ENCODE assay signal across 8 cellular contexts in the genomic region with DNA sequence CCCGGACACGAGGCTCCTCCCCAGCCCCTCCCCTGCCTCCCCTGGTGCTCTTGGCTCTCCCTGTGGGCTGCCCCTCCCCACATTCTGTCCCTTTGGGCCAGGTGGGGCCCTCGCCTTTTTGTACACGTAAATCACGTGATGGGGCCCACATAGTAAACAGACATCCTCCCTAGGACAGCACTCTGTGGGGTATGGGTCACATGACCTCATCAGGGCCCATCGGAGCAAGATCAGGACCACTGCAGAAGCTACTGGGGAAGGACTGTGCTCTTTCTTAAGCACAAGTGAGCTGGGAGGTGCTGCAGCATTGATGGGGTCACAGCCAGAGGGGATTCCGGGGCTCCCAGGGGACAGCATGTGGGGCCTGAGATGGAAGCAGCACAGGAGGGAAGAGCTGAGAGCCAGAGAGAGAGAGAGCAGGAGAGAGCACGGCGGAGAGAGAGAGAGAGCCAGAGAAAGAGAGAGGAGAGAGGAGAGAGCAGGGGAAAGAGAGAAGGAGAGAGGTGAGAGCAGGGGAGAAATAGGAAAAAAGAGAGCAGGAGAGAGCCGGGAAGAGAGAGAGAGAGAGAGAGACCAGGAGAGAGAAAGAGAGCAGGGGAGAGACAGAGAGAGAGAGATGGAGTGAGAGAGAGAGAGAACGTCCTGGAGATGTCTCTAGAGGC. TPM values are rescaled to one million over a fixed set of nuclear protein-coding genes. Genes with fewer than 3 reads are reported as not detected.
DNase-seq lines count a peak whose midpoint lies in the region; ATAC-seq and TF ChIP-seq lines count a peak whose summit lies in the region.
"Not testable (repeated sequence)": the region's sequence is repeated elsewhere in the genome, so short reads cannot be mapped to it uniquely, and the experiment has no call there.

No MANE protein-coding gene starts in this region.

- not testable (repeated sequence) for H3K27ac ChIP-seq in RWPE2 (ENCODE audit: poor library complexity, severe bottlenecking)

- H3K9me3 ChIP-seq in RWPE2 (ENCODE audit: severe bottlenecking): not testable (repeated sequence)

- not testable (repeated sequence) for H3K4me3 ChIP-seq in RWPE2 (ENCODE audit: severe bottlenecking)

- not testable (repeated sequence) for ATAC-seq in RWPE2 (ENCODE audit: low read depth); stimulated activated effector memory CD8-positive, alpha-beta T cell treated with anti-CD3 and anti-CD28 coated beads, Interleukin-12 subunit alpha, Interleukin-12 subunit beta, amount 100 ng/mL, for 72 hours

- H3K36me3 ChIP-seq in RWPE2 (ENCODE audit: low read depth): not testable (repeated sequence)

- not testable (repeated sequence) for H3K36me3 Mint-ChIP-seq in T-helper 2 cell treated with Interferon-gamma antibody and Interleukin-4, amounts not matched to agents 5 μg/mL and 100 μg/mL, for 36 hours (ENCODE audit: low read depth); activated T-helper 1 cell treated with anti-CD3 and anti-CD28 coated beads, Interleukin-12 subunit alpha, Interleukin-12 subunit beta, Interleukin-2, Interleukin-4 antibody, amounts not matched to agents 30 ng/mL and 10 ng/mL and 1 ng/mL, durations not matched to agents 14 hours and 24 hours and 36 hours (ENCODE audit: low read depth); dendritic cell treated with granulocyte-macrophage colony-stimulating factor and Interleukin-4, amounts not matched to agents 40 ng/mL and 50 ng/mL, for 4 days (ENCODE audit: low read depth); glutamatergic neuron (ENCODE audit: unreplicated experiment); neural crest cell (ENCODE audit: low read depth); stimulated activated effector memory CD8-positive, alpha-beta T cell treated with anti-CD3 and anti-CD28 coated beads, Interleukin-12 subunit alpha, Interleukin-12 subunit beta, amount 100 ng/mL, for 72 hours

- H3K27me3 ChIP-seq in RWPE2 (ENCODE audit: insufficient read depth, poor library complexity, severe bottlenecking): not testable (repeated sequence)

- peaks cover 12% of the 10 kb centered on the region for H3K4me1 Mint-ChIP-seq in T-helper 2 cell treated with Interferon-gamma antibody and Interleukin-4, amounts not matched to agents 5 μg/mL and 100 μg/mL, for 36 hours (ENCODE audit: low read depth)
- H3K4me1 Mint-ChIP-seq in activated T-helper 1 cell treated with anti-CD3 and anti-CD28 coated beads, Interleukin-12 subunit alpha, Interleukin-12 subunit beta, Interleukin-2, Interleukin-4 antibody, amounts not matched to agents 30 ng/mL and 10 ng/mL and 1 ng/mL, durations not matched to agents 14 hours and 24 hours and 36 hours (ENCODE audit: low read depth): peaks cover 15% of the 10 kb centered on the region
- peaks cover 11% of the 10 kb centered on the region for H3K4me1 Mint-ChIP-seq in dendritic cell treated with granulocyte-macrophage colony-stimulating factor and Interleukin-4, amounts not matched to agents 40 ng/mL and 50 ng/mL, for 4 days (ENCODE audit: low read depth)
- H3K4me1 Mint-ChIP-seq in glutamatergic neuron (ENCODE audit: low read depth, unreplicated experiment) (peaks cover 16% of the 10 kb centered on the region), neural crest cell (peaks cover 28% of the 10 kb centered on the region)
- peaks cover 27% of the 10 kb centered on the region for H3K4me1 Mint-ChIP-seq in stimulated activated effector memory CD8-positive, alpha-beta T cell treated with anti-CD3 and anti-CD28 coated beads, Interleukin-12 subunit alpha, Interleukin-12 subunit beta, amount 100 ng/mL, for 72 hours

- peak overlapping the region; percentile 6 for H3K27ac Mint-ChIP-seq in T-helper 2 cell treated with Interferon-gamma antibody and Interleukin-4, amounts not matched to agents 5 μg/mL and 100 μg/mL, for 36 hours
- peak overlapping the region; percentile 50 for H3K27ac Mint-ChIP-seq in activated T-helper 1 cell treated with anti-CD3 and anti-CD28 coated beads, Interleukin-12 subunit alpha, Interleukin-12 subunit beta, Interleukin-2, Interleukin-4 antibody, amounts not matched to agents 30 ng/mL and 10 ng/mL and 1 ng/mL, durations not matched to agents 14 hours and 24 hours and 36 hours
- peak overlapping the region; percentile 17 for H3K27ac Mint-ChIP-seq in dendritic cell treated with granulocyte-macrophage colony-stimulating factor and Interleukin-4, amounts not matched to agents 40 ng/mL and 50 ng/mL, for 4 days
- not testable (repeated sequence) for H3K27ac Mint-ChIP-seq in glutamatergic neuron (ENCODE audit: unreplicated experiment); stimulated activated effector memory CD8-positive, alpha-beta T cell treated with anti-CD3 and anti-CD28 coated beads, Interleukin-12 subunit alpha, Interleukin-12 subunit beta, amount 100 ng/mL, for 72 hours
- peak overlapping the region; percentile 88 for H3K27ac Mint-ChIP-seq in neural crest cell (ENCODE audit: unreplicated experiment)

- intact Hi-C loops in activated T-helper 1 cell treated with anti-CD3 and anti-CD28 coated beads, Interleukin-12 subunit alpha, Interleukin-12 subunit beta, Interleukin-2, Interleukin-4 antibody, amounts not matched to agents 30 ng/mL and 10 ng/mL and 1 ng/mL, durations not matched to agents 14 hours and 24 hours and 36 hours (cut with micrococcal nuclease): loop anchor here (10.0 kb wide), 1 partner anchor 214 kb away; the partner anchor contains the start of gene ULK1
- intact Hi-C loops in dendritic cell treated with granulocyte-macrophage colony-stimulating factor and Interleukin-4, amounts not matched to agents 40 ng/mL and 50 ng/mL, for 4 days (cut with micrococcal nuclease): not testable (repeated sequence)

- not testable (repeated sequence) for H3K4me3 Mint-ChIP-seq in T-helper 2 cell treated with Interferon-gamma antibody and Interleukin-4, amounts not matched to agents 5 μg/mL and 100 μg/mL, for 36 hours; activated T-helper 1 cell treated with anti-CD3 and anti-CD28 coated beads, Interleukin-12 subunit alpha, Interleukin-12 subunit beta, Interleukin-2, Interleukin-4 antibody, amounts not matched to agents 30 ng/mL and 10 ng/mL and 1 ng/mL, durations not matched to agents 14 hours and 24 hours and 36 hours; dendritic cell treated with granulocyte-macrophage colony-stimulating factor and Interleukin-4, amounts not matched to agents 40 ng/mL and 50 ng/mL, for 4 days; neural crest cell
- peak overlapping the region; percentile 63 for H3K4me3 Mint-ChIP-seq in glutamatergic neuron (ENCODE audit: unreplicated experiment)
- peak overlapping the region; percentile 38 for H3K4me3 Mint-ChIP-seq in stimulated activated effector memory CD8-positive, alpha-beta T cell treated with anti-CD3 and anti-CD28 coated beads, Interleukin-12 subunit alpha, Interleukin-12 subunit beta, amount 100 ng/mL, for 72 hours

- H3K4me1 ChIP-seq in RWPE2 (ENCODE audit: insufficient read depth, poor library complexity, severe bottlenecking): not testable (repeated sequence)

- DNase-seq in RWPE2 (ENCODE audit: low spot score) (peak; percentile 4), mesenteric fat pad (ENCODE audit: low spot score) (peak; percentile 11)
- not testable (repeated sequence) for DNase-seq in T-helper 2 cell treated with Interferon-gamma antibody and Interleukin-4, amounts not matched to agents 5 μg/mL and 100 μg/mL, for 36 hours (ENCODE audit: low spot score); activated T-helper 1 cell treated with anti-CD3 and anti-CD28 coated beads, Interleukin-12 subunit alpha, Interleukin-12 subunit beta, Interleukin-2, Interleukin-4 antibody, amounts not matched to agents 30 ng/mL and 10 ng/mL and 1 ng/mL, durations not matched to agents 14 hours and 24 hours and 36 hours (ENCODE audit: low spot score); glutamatergic neuron; neural crest cell (ENCODE audit: low read depth, low spot score); stimulated activated effector memory CD8-positive, alpha-beta T cell treated with anti-CD3 and anti-CD28 coated beads, Interleukin-12 subunit alpha, Interleukin-12 subunit beta, amount 100 ng/mL, for 72 hours (ENCODE audit: low spot score in 2 of 2)

- H3K27me3 Mint-ChIP-seq in T-helper 2 cell treated with Interferon-gamma antibody and Interleukin-4, amounts not matched to agents 5 μg/mL and 100 μg/mL, for 36 hours (ENCODE audit: low read depth); activated T-helper 1 cell treated with anti-CD3 and anti-CD28 coated beads, Interleukin-12 subunit alpha, Interleukin-12 subunit beta, Interleukin-2, Interleukin-4 antibody, amounts not matched to agents 30 ng/mL and 10 ng/mL and 1 ng/mL, durations not matched to agents 14 hours and 24 hours and 36 hours (ENCODE audit: insufficient read depth): not testable (repeated sequence)
- peaks cover 28% of the 10 kb centered on the region for H3K27me3 Mint-ChIP-seq in dendritic cell treated with granulocyte-macrophage colony-stimulating factor and Interleukin-4, amounts not matched to agents 40 ng/mL and 50 ng/mL, for 4 days
- H3K27me3 Mint-ChIP-seq in glutamatergic neuron (ENCODE audit: unreplicated experiment) (peaks cover 20% of the 10 kb centered on the region), neural crest cell (ENCODE audit: low read depth) (peaks cover 17% of the 10 kb centered on the region)

- not testable (repeated sequence) for H3K9me3 Mint-ChIP-seq in T-helper 2 cell treated with Interferon-gamma antibody and Interleukin-4, amounts not matched to agents 5 μg/mL and 100 μg/mL, for 36 hours; activated T-helper 1 cell treated with anti-CD3 and anti-CD28 coated beads, Interleukin-12 subunit alpha, Interleukin-12 subunit beta, Interleukin-2, Interleukin-4 antibody, amounts not matched to agents 30 ng/mL and 10 ng/mL and 1 ng/mL, durations not matched to agents 14 hours and 24 hours and 36 hours; dendritic cell treated with granulocyte-macrophage colony-stimulating factor and Interleukin-4, amounts not matched to agents 40 ng/mL and 50 ng/mL, for 4 days; glutamatergic neuron (ENCODE audit: unreplicated experiment); neural crest cell; stimulated activated effector memory CD8-positive, alpha-beta T cell treated with anti-CD3 and anti-CD28 coated beads, Interleukin-12 subunit alpha, Interleukin-12 subunit beta, amount 100 ng/mL, for 72 hours

- TF ChIP-seq CTCF in RWPE2 (IDR thresholded peaks at IDR 0.05; ENCODE audit: poor library complexity, severe bottlenecking); glutamatergic neuron (IDR thresholded peaks at IDR 0.05; ENCODE audit: partially characterized antibody, unreplicated experiment); neural crest cell (conservative IDR thresholded peaks at IDR 0.05): not testable (repeated sequence)

RNA-seq across cellular contexts. Expression of gene SFSWAP, which starts 30.2 kb away (rescaled TPM):
- total RNA-seq in activated T-helper 1 cell treated with anti-CD3 and anti-CD28 coated beads, Interleukin-12 subunit alpha, Interleukin-12 subunit beta, Interleukin-2, Interleukin-4 antibody, amounts not matched to agents 30 ng/mL and 10 ng/mL and 1 ng/mL, durations not matched to agents 14 hours and 24 hours and 36 hours: 65.3 and 69.3 TPM in 2 replicates
- total RNA-seq in glutamatergic neuron (ENCODE audit: unreplicated experiment) (81.2 TPM), mesenteric fat pad (36.1 TPM), neural crest cell (78.9 and 83.3 TPM in 2 replicates)
